Comparison of ENCODE assay signal across 10 cellular contexts in genomic region chr3:117268318-117268717, GRCh38.
"Had no signal": no experiment of that assay in that cellular context is flagged by ENCODE, and none has a peak within 500 bp of the region (broad histone marks: within the 10 kb centered on the region; RNA-seq: fewer than 3 reads in every experiment).

No MANE protein-coding gene starts in this region.

- H3K4me2 ChIP-seq: GM23338, KMS-11 had no signal

- H3K9me3 ChIP-seq: HAP-1 had no signal

- H3K4me3 ChIP-seq: GM23338, HAP-1, K562 had no signal

- ATAC-seq: GM23338, HCT116, K562 had no signal

- DNase-seq: HFFc6, IMR-90 had no signal

- FAIRE-seq: H1, H54, K562 had no signal

- H3K36me3 ChIP-seq: HAP-1 had no signal

- H3K27ac ChIP-seq: HL-60, KMS-11 had no signal
